8 cellular contexts compared by ENCODE assay signal in genomic region chr3:152835311-152836102, GRCh38. TPM values are rescaled to one million over a fixed set of nuclear protein-coding genes. Genes with fewer than 3 reads are reported as not detected.
DNase-seq lines count a peak whose midpoint lies in the region; ATAC-seq, FAIRE-seq and TF ChIP-seq lines count a peak whose summit lies in the region.

No MANE protein-coding gene starts in this region.

- H3K4me1 ChIP-seq in SJCRH30, result peaks cover 13% of the 10 kb centered on the region

- no peak for TF ChIP-seq POLR2A in lower leg skin (IDR thresholded peaks at IDR 0.05)

- TF ChIP-seq CTCF in D721Med (IDR thresholded peaks at IDR 0.05; ENCODE audit: insufficient read depth, missing control alignments) (peak; percentile 36), lower leg skin (IDR thresholded peaks at IDR 0.05) (no peak)

- no peaks in the 10 kb centered on the region for H3K9me3 ChIP-seq in SJCRH30 (replicated peaks)

- H3K27me3 ChIP-seq in SJCRH30, result no peaks in the 10 kb centered on the region

- intact Hi-C loops in lower leg skin (cut with DNase I; ENCODE audit: low total_unique reads), result no loop called here

- no peaks in the 10 kb centered on the region for H3K36me3 ChIP-seq in SJCRH30

- ATAC-seq in GM19324 (IDR thresholded peaks at IDR 0.05; ENCODE audit: low FRiP score, unreplicated experiment) (peak; percentile 61), HG03354 (IDR thresholded peaks at IDR 0.05; ENCODE audit: poor library complexity, severe bottlenecking, unreplicated experiment) (peak; percentile 66)
- ATAC-seq in stimulated activated naive CD8-positive, alpha-beta T cell treated with anti-CD3 and anti-CD28 coated beads, Interleukin-15, Interleukin-2, amounts not matched to agents 100 U/mL and 50 U/mL, for 24 hours, result peak; percentile 59

- no peak for FAIRE-seq in D721Med (lab: Jason Lieb, UNC)

- 2 to 6% methylated on average over 23 to 44 of the region's 74 CpGs for WGBS in lower leg skin, 2 donors

- H3K27ac ChIP-seq in SJCRH30, result peak overlapping the region; percentile 44; the same call in 1 of the 2 replicates

- H3K4me3 ChIP-seq in SJCRH30 (peak overlapping the region; percentile 59), lower leg skin (ENCODE audit: low read depth, poor library complexity, severe bottlenecking) (peak overlapping the region; percentile 56)

- no peak for DNase-seq in D721Med (ENCODE audit: insufficient read length, low spot score)
- DNase-seq in SJCRH30, result peak; percentile 10 to 29
- peak; percentile 24 to 60 for DNase-seq in dermis microvascular lymphatic vessel endothelial cell (ENCODE audit: low read depth in 2 of 2)
- DNase-seq in lower leg skin (ENCODE audit: low spot score in 2 of 2), result peak; percentile 26 to 89
- DNase-seq in stimulated activated naive CD8-positive, alpha-beta T cell treated with anti-CD3 and anti-CD28 coated beads, Interleukin-15, Interleukin-2, amounts not matched to agents 100 U/mL and 50 U/mL, for 24 hours, result peak; percentile 51
- DNase-seq in NK-92 treated with Interleukin-12 subunit alpha and Interleukin-12 subunit beta, amount 100 ng/mL, for 24 hours (lab: John Stamatoyannopoulos, UW), result no peak

RNA-seq across cellular contexts. Expression of gene P2RY1, which starts 0.6 kb away (rescaled TPM):
- total RNA-seq in SJCRH30 (2014; rRNA removed; shearing (Covaris generic)), result 1.2 and 1.5 TPM in 2 replicates
- total RNA-seq in dermis microvascular lymphatic vessel endothelial cell, result 0.38 and 0.51 TPM in 2 replicates
- 10 to 100 TPM; 11.6 to 18.6 (median 16.0) TPM for total RNA-seq in lower leg skin

Comparison
In these comparisons a context has a peak if more than half of its experiments do, and no peak if none do; other contexts are left out.
1. DNase-seq: peak in SJCRH30 (2 of 2), dermis microvascular lymphatic vessel endothelial cell (2 of 2), lower leg skin (2 of 2) and stimulated activated naive CD8-positive, alpha-beta T cell treated with anti-CD3 and anti-CD28 coated beads, Interleukin-15, Interleukin-2, amounts not matched to agents 100 U/mL and 50 U/mL, for 24 hours (single experiment); none in D721Med (single experiment) and NK-92 treated with Interleukin-12 subunit alpha and Interleukin-12 subunit beta, amount 100 ng/mL, for 24 hours (single experiment).
2. Peak in every context shown above with its lines, with median percentiles within 50 percentile points of each other: ATAC-seq.